ENCODE assay signal across 13 cellular contexts in the genomic region with DNA sequence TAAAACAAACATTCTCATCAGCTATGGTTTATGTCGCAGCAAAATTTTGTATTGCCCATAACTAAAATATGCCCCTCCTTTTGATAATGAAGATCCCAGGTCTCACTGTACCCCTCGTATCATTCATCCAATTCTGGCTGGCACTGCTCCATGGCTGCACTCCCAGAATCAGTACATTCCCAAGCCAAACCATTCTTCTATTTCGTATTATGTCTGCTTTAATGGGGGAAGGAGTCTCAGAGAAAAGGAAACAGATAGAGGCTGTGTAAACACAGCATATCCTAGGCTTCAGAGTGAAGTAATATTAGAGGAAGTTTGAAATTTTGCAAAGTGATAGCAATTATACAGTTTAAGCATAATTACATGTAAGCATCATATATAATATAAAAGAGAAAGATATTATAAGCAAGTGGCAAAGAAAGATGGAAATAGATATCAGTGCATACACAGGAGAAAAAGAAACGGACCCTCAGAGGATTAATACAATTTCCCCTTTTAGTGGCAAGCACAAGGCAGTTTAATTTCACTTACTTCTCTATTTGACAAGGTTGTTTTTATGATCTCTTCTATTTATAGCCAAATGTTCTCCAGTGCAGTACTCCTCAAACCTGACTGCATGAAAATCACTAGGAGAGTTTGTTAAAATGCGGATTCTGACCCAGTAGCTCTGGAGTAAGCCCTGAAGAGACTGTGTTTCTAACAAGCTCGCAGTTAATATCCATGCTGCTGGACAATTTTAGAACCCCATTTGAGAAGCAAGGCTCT. TPM values are rescaled to one million over a fixed set of nuclear protein-coding genes. Genes with fewer than 3 reads are reported as not detected.
DNase-seq lines count a peak whose midpoint lies in the region; ATAC-seq and TF ChIP-seq lines count a peak whose summit lies in the region.
"Had no signal": no experiment of that assay in that cellular context is flagged by ENCODE, and none has a peak within 500 bp of the region (broad histone marks: within the 10 kb centered on the region; RNA-seq: fewer than 3 reads in every experiment).

No MANE protein-coding gene starts in this region.

- no peak for TF ChIP-seq POLR2A in thyroid gland (IDR thresholded peaks at IDR 0.05)

- WGBS in thyroid gland, 2 donors, result 47 to 56% methylated on average over 6 of the region's 6 CpGs

- no peaks in the 10 kb centered on the region for H3K36me3 Mint-ChIP-seq in chondrocyte (ENCODE audit: low read depth)
- H3K36me3 Mint-ChIP-seq in activated T-helper 17 cell treated with anti-CD3 and anti-CD28 coated beads, Interleukin-2, amount 50 U/mL, for 72 hours (ENCODE audit: low read depth), result no peaks in the 10 kb centered on the region
- H3K36me3 Mint-ChIP-seq: neural progenitor cell had no signal

- no peaks in the 10 kb centered on the region for H3K27me3 ChIP-seq in lower lobe of right lung (ENCODE audit: low read depth)
- H3K27me3 ChIP-seq in thyroid gland, result no peaks in the 10 kb centered on the region
- H3K27me3 ChIP-seq: neural progenitor cell had no signal

- peaks cover 20% of the 10 kb centered on the region for H3K4me1 Mint-ChIP-seq in chondrocyte (ENCODE audit: low read depth)
- H3K4me1 Mint-ChIP-seq in activated T-helper 17 cell treated with anti-CD3 and anti-CD28 coated beads, Interleukin-2, amount 50 U/mL, for 72 hours, result no peaks in the 10 kb centered on the region
- H3K4me1 Mint-ChIP-seq: central memory CD8-positive, alpha-beta T cell had no signal

- H3K27me3 Mint-ChIP-seq in chondrocyte (ENCODE audit: low read depth), result no peaks in the 10 kb centered on the region
- H3K27me3 Mint-ChIP-seq in activated T-helper 17 cell treated with anti-CD3 and anti-CD28 coated beads, Interleukin-2, amount 50 U/mL, for 72 hours, result peaks cover 15% of the 10 kb centered on the region

- peak overlapping the region; percentile 23 for H3K4me3 Mint-ChIP-seq in chondrocyte (ENCODE audit: unreplicated experiment)
- no peak overlapping the region for H3K4me3 Mint-ChIP-seq in activated T-helper 17 cell treated with anti-CD3 and anti-CD28 coated beads, Interleukin-2, amount 50 U/mL, for 72 hours
- H3K4me3 Mint-ChIP-seq: central memory CD8-positive, alpha-beta T cell; neural progenitor cell; T-helper 1 cell treated with Interleukin-12 subunit alpha and Interleukin-12 subunit beta and Interleukin-4 antibody, amounts not matched to agents 30 μg/mL and 1 μg/mL, for 36 hours had no signal

- H3K27ac Mint-ChIP-seq in chondrocyte (ENCODE audit: unreplicated experiment), result peak overlapping the region; percentile 66
- no peak overlapping the region for H3K27ac Mint-ChIP-seq in activated T-helper 17 cell treated with anti-CD3 and anti-CD28 coated beads, Interleukin-2, amount 50 U/mL, for 72 hours
- H3K27ac Mint-ChIP-seq: neural progenitor cell; T-helper 1 cell treated with Interleukin-12 subunit alpha and Interleukin-12 subunit beta and Interleukin-4 antibody, amounts not matched to agents 30 μg/mL and 1 μg/mL, for 36 hours had no signal

- H3K9me3 Mint-ChIP-seq in chondrocyte (ENCODE audit: low read depth), result no peaks in the 10 kb centered on the region
- no peaks in the 10 kb centered on the region for H3K9me3 Mint-ChIP-seq in activated T-helper 17 cell treated with anti-CD3 and anti-CD28 coated beads, Interleukin-2, amount 50 U/mL, for 72 hours
- H3K9me3 Mint-ChIP-seq: central memory CD8-positive, alpha-beta T cell; neural progenitor cell; T-helper 1 cell treated with Interleukin-12 subunit alpha and Interleukin-12 subunit beta and Interleukin-4 antibody, amounts not matched to agents 30 μg/mL and 1 μg/mL, for 36 hours had no signal

- peak; percentile 42 to 59 for ATAC-seq in lower lobe of right lung
- ATAC-seq in activated T-helper 17 cell treated with anti-CD3 and anti-CD28 coated beads, Interleukin-2, amount 50 U/mL, for 72 hours (replicated peaks), result no peak

- no peaks in the 10 kb centered on the region for H3K9me3 ChIP-seq in lower lobe of right lung
- H3K9me3 ChIP-seq in thyroid gland, result no peaks in the 10 kb centered on the region

- no peaks in the 10 kb centered on the region for H3K36me3 ChIP-seq in lower lobe of right lung
- H3K36me3 ChIP-seq in thyroid gland, result no peaks in the 10 kb centered on the region
- H3K36me3 ChIP-seq: neural progenitor cell had no signal

- TF ChIP-seq CTCF in chondrocyte (IDR thresholded peaks at IDR 0.05) (no peak), lower lobe of right lung (IDR thresholded peaks at IDR 0.05) (no peak), thyroid gland (IDR thresholded peaks at IDR 0.05) (no peak)

- DNase-seq in NCI-H1092 (lab: John Stamatoyannopoulos, UW) (peak; percentile 1), chondrocyte (ENCODE audit: low spot score) (no peak), lower lobe of right lung (no peak), thyroid gland (no peak), NCI-H2227 (lab: John Stamatoyannopoulos, UW; ENCODE audit: unreplicated experiment) (no peak), C1 segment of cervical spinal cord (lab: John Stamatoyannopoulos, UW) (no peak)
- DNase-seq in activated naive CD4-positive, alpha-beta T cell treated with Interleukin-2 at 50 U/mL for 16 hours, result no peak
- DNase-seq: activated T-cell treated with anti-CD3 and anti-CD28 coated beads, Interleukin-2, amount 50 U/mL, for 1 hour; NCI-H526 treated with DMSO at 0.1 percent for 48 hours had no signal

- intact Hi-C loops in lower lobe of right lung (cut with DNase I) (no loop called here), thyroid gland (cut with DNase I) (no loop called here)

- H3K27ac ChIP-seq in lower lobe of right lung, result peak overlapping the region; percentile 67
- H3K27ac ChIP-seq in thyroid gland, result peak overlapping the region in 2 of 3 donors; percentile 5 to 9
- H3K27ac ChIP-seq: neural progenitor cell had no signal

- H3K4me1 ChIP-seq in lower lobe of right lung (no peaks in the 10 kb centered on the region), thyroid gland (no peaks in the 10 kb centered on the region)

- peak overlapping the region; percentile 7 for H3K4me3 ChIP-seq in lower lobe of right lung
- H3K4me3 ChIP-seq in thyroid gland (replicated peaks in 1 of 3), result no peak overlapping the region
- H3K4me3 ChIP-seq: neural progenitor cell had no signal

RNA-seq across cellular contexts. Expression of gene TENT5A, which starts 56.5 kb away (rescaled TPM):
- total RNA-seq in chondrocyte, result 25.8 to 57.9 TPM (median 27.9 TPM) in 3 replicates
- total RNA-seq in lower lobe of right lung, result 26.6 TPM
- total RNA-seq in thyroid gland, result 10 to 100 TPM; 18.4 to 40.3 (median 27.7) TPM
- under 1 TPM; 0.41 to 0.79 TPM for total RNA-seq in activated T-helper 17 cell treated with anti-CD3 and anti-CD28 coated beads, Interleukin-2, amount 50 U/mL, for 72 hours

Comparison
In these comparisons a context has a peak if more than half of its experiments do, and no peak if none do; other contexts are left out.
1. RNA of gene TENT5A, which starts 56.5 kb away (total RNA-seq): 18.4 to 40.3 TPM in thyroid gland, 25.8 to 57.9 TPM in chondrocyte and 26.6 TPM in lower lobe of right lung (single experiment); 0.41 to 0.79 TPM in activated T-helper 17 cell treated with anti-CD3 and anti-CD28 coated beads, Interleukin-2, amount 50 U/mL, for 72 hours; every median in the first group is over 10 times any median in the second.